ENCODE assay signal across 9 cellular contexts in the genomic region with DNA sequence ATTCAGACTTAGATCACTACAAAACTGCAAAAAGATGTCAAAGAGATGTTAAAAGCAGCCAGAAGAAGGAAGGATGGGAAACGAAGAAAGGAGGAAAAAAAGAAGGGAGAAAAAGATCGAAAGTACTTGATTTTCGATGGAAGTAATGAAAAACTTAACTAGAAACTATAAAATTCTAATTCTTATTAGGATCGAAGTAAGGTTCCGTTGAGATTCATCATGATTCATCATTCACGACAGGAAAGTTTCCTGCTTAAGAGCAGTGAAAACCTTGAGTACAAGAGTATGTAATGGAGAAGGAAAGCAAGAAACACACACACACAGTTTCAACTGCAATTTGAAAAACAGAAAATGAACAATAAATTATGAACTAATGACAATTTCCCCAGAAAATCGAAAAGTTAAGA. TPM values are rescaled to one million over a fixed set of nuclear protein-coding genes. Genes with fewer than 3 reads are reported as not detected.
DNase-seq lines count a peak whose midpoint lies in the region; ATAC-seq and TF ChIP-seq lines count a peak whose summit lies in the region.
"Had no signal": no experiment of that assay in that cellular context is flagged by ENCODE, and none has a peak within 500 bp of the region (broad histone marks: within the 10 kb centered on the region; RNA-seq: fewer than 3 reads in every experiment).

No MANE protein-coding gene starts in this region.

- H3K27me3 ChIP-seq in SJCRH30 = no peaks in the 10 kb centered on the region
- H3K27me3 ChIP-seq in fibroblast of lung (ENCODE audit: control insufficient read depth, insufficient read depth, low read length) = no peaks in the 10 kb centered on the region

- peak overlapping the region; percentile 70 for H3K4me3 ChIP-seq in SJCRH30
- H3K4me3 ChIP-seq in fibroblast of lung (replicated peaks in 1 of 4; ENCODE audit: control extremely low read depth in 1 of 4, insufficient read depth in 1 of 4, low read depth in 3 of 4, low read length in 4 of 4) = peak overlapping the region in 3 of 4 experiments; percentile 76 to 89 (median 86)

- no peaks in the 10 kb centered on the region for H4K20me1 ChIP-seq in fibroblast of lung (ENCODE audit: control insufficient read depth, extremely low read depth, insufficient read depth, low read length)

- no peak overlapping the region for H3K9ac ChIP-seq in fibroblast of lung (ENCODE audit: insufficient read depth, low read length)

- no peak for DNase-seq in activated CD4-positive, alpha-beta T cell treated with anti-CD3 and anti-CD28 coated beads for 36 hours
- DNase-seq in activated CD4-positive, alpha-beta T cell treated with anti-CD3 and anti-CD28 coated beads, Interleukin-2, amount 50 U/mL, for 48 hours = no peak
- DNase-seq in SJCRH30 (no peak), fibroblast of lung (ENCODE audit: low read depth in 2 of 2) (no peak), germinal center (ENCODE audit: low spot score) (no peak)
- DNase-seq: NCI-H345 had no signal

- POLR2A ChIA-PET in activated CD4-positive, alpha-beta T cell treated with anti-CD3 and anti-CD28 coated beads for 36 hours (lab: Charles Lee) = no interaction called here

- CTCF ChIA-PET in activated CD4-positive, alpha-beta T cell treated with anti-CD3 and anti-CD28 coated beads for 36 hours (lab: Charles Lee) = interaction anchor here (1.0 kb wide), 1 partner anchor 143 kb away, joined by 3 read pairs; no protein-coding TSS in a partner anchor

- TF ChIP-seq CTCF in fibroblast of lung (conservative IDR thresholded peaks at IDR 0.05 in 1 of 2, IDR thresholded peaks at IDR 0.05 in 1 of 2; ENCODE audit: low read depth in 1 of 2, low read length in 2 of 2) = no peak

- H3K4me3 Mint-ChIP-seq in activated CD4-positive, alpha-beta T cell treated with anti-CD3 and anti-CD28 coated beads for 36 hours = peak overlapping the region; percentile 97
- peak overlapping the region; percentile 88 for H3K4me3 Mint-ChIP-seq in stimulated activated memory B cell treated with anti-CD40 and anti-IgM and Interleukin-4, amounts not matched to agents 10 μg/mL and 1 μg/mL and 100 μg/mL, for 72 hours

- peak overlapping the region; percentile 97 for H3K27ac Mint-ChIP-seq in activated CD4-positive, alpha-beta T cell treated with anti-CD3 and anti-CD28 coated beads for 36 hours
- H3K27ac Mint-ChIP-seq in stimulated activated memory B cell treated with anti-CD40 and anti-IgM and Interleukin-4, amounts not matched to agents 10 μg/mL and 1 μg/mL and 100 μg/mL, for 72 hours = peak overlapping the region; percentile 98

- peaks cover 21% of the 10 kb centered on the region for H3K36me3 ChIP-seq in SJCRH30
- no peaks in the 10 kb centered on the region for H3K36me3 ChIP-seq in fibroblast of lung (ENCODE audit: control insufficient read depth, insufficient read depth, low read length)

- peaks cover 11% of the 10 kb centered on the region for H3K79me2 ChIP-seq in fibroblast of lung (ENCODE audit: control insufficient read depth, insufficient read depth, low read length)

- no peak overlapping the region; the same call in 1 of the 2 replicates for H3K27ac ChIP-seq in SJCRH30
- H3K27ac ChIP-seq in fibroblast of lung (ENCODE audit: insufficient read depth, low read length) = no peak overlapping the region

- no peak overlapping the region for H2AFZ ChIP-seq in fibroblast of lung (ENCODE audit: low read length)

- no peaks in the 10 kb centered on the region for H3K9me3 Mint-ChIP-seq in activated CD4-positive, alpha-beta T cell treated with anti-CD3 and anti-CD28 coated beads for 36 hours (ENCODE audit: low read depth)
- no peaks in the 10 kb centered on the region for H3K9me3 Mint-ChIP-seq in stimulated activated memory B cell treated with anti-CD40 and anti-IgM and Interleukin-4, amounts not matched to agents 10 μg/mL and 1 μg/mL and 100 μg/mL, for 72 hours

- H3K36me3 Mint-ChIP-seq in activated CD4-positive, alpha-beta T cell treated with anti-CD3 and anti-CD28 coated beads for 36 hours (ENCODE audit: low read depth) = peaks cover 15% of the 10 kb centered on the region
- H3K36me3 Mint-ChIP-seq in stimulated activated memory B cell treated with anti-CD40 and anti-IgM and Interleukin-4, amounts not matched to agents 10 μg/mL and 1 μg/mL and 100 μg/mL, for 72 hours = no peaks in the 10 kb centered on the region

- H3K4me1 ChIP-seq in SJCRH30 (peaks cover 4% of the 10 kb centered on the region), fibroblast of lung (ENCODE audit: control insufficient read depth, extremely low read depth, insufficient read depth, low read length) (peaks cover 3% of the 10 kb centered on the region)

- peaks cover 5% of the 10 kb centered on the region for H3K27me3 Mint-ChIP-seq in activated CD4-positive, alpha-beta T cell treated with anti-CD3 and anti-CD28 coated beads for 36 hours
- H3K27me3 Mint-ChIP-seq in stimulated activated memory B cell treated with anti-CD40 and anti-IgM and Interleukin-4, amounts not matched to agents 10 μg/mL and 1 μg/mL and 100 μg/mL, for 72 hours = no peaks in the 10 kb centered on the region

- H3K4me2 ChIP-seq in fibroblast of lung (ENCODE audit: extremely low read depth, insufficient read depth, low read length) = peak overlapping the region; percentile 88

- H3K9me3 ChIP-seq in SJCRH30 (replicated peaks) (no peaks in the 10 kb centered on the region), fibroblast of lung (ENCODE audit: control insufficient read depth, insufficient read depth, low read depth, low read length) (no peaks in the 10 kb centered on the region)

- H3K4me1 Mint-ChIP-seq in activated CD4-positive, alpha-beta T cell treated with anti-CD3 and anti-CD28 coated beads for 36 hours = peaks cover 17% of the 10 kb centered on the region
- peaks cover 21% of the 10 kb centered on the region for H3K4me1 Mint-ChIP-seq in stimulated activated memory B cell treated with anti-CD40 and anti-IgM and Interleukin-4, amounts not matched to agents 10 μg/mL and 1 μg/mL and 100 μg/mL, for 72 hours

- ATAC-seq in activated CD4-positive, alpha-beta T cell treated with anti-CD3 and anti-CD28 coated beads for 36 hours = no peak
- ATAC-seq in stimulated activated memory B cell treated with anti-CD40 and anti-IgM and Interleukin-4, amounts not matched to agents 10 μg/mL and 1 μg/mL and 100 μg/mL, for 72 hours = no peak
- ATAC-seq in HG02678 (IDR thresholded peaks at IDR 0.05; ENCODE audit: unreplicated experiment) (no peak), GM19463 (IDR thresholded peaks at IDR 0.05; ENCODE audit: unreplicated experiment) (no peak)

- intact Hi-C loops in activated CD4-positive, alpha-beta T cell treated with anti-CD3 and anti-CD28 coated beads for 36 hours (cut with DNase I, micrococcal nuclease) = no loop called here

RNA-seq across cellular contexts. Expression of a gene that starts 1.2 kb away (rescaled TPM):
- total RNA-seq in activated CD4-positive, alpha-beta T cell treated with anti-CD3 and anti-CD28 coated beads for 36 hours = 10 to 100 TPM; 23.4 to 26.5 TPM
- total RNA-seq in SJCRH30 (2014; rRNA removed; shearing (Covaris generic)) = 28.4 and 40.1 TPM in 2 replicates
- total RNA-seq in fibroblast of lung = 13.1 and 17.5 TPM in 2 replicates
- polyA plus RNA-seq in fibroblast of lung = 14.5 and 16.6 TPM in 2 replicates
- 9.7 TPM in 2 replicates for polyA plus RNA-seq in fibroblast of lung (2012)
- polyA minus RNA-seq in fibroblast of lung (ENCODE audit: low replicate concordance) = 0.63 and 0.86 TPM in 2 replicates

RNA-seq across cellular contexts. Expression of a gene that starts 39.1 kb away (rescaled TPM):
- total RNA-seq in activated CD4-positive, alpha-beta T cell treated with anti-CD3 and anti-CD28 coated beads for 36 hours = not detected
- total RNA-seq in SJCRH30 (2014; rRNA removed; shearing (Covaris generic)) = 3.6 and 4.4 TPM in 2 replicates
- 84.0 and 196 TPM in 2 replicates for total RNA-seq in fibroblast of lung
- 70.2 and 83.2 TPM in 2 replicates for polyA plus RNA-seq in fibroblast of lung
- 46.2 and 59.8 TPM in 2 replicates for polyA plus RNA-seq in fibroblast of lung (2012)
- 142 and 352 TPM in 2 replicates for polyA minus RNA-seq in fibroblast of lung (ENCODE audit: low replicate concordance)

Comparison
In these comparisons a context has a peak if more than half of its experiments do, and no peak if none do; other contexts are left out.
1. RNA of a gene that starts 39.1 kb away (total RNA-seq): 84.0 to 196 TPM in fibroblast of lung; 3.6 to 4.4 TPM in SJCRH30 and not detected in activated CD4-positive, alpha-beta T cell treated with anti-CD3 and anti-CD28 coated beads for 36 hours; every median in the first group is over 10 times any median in the second.